ENCODE assay signal across 12 cellular contexts in the genomic region with DNA sequence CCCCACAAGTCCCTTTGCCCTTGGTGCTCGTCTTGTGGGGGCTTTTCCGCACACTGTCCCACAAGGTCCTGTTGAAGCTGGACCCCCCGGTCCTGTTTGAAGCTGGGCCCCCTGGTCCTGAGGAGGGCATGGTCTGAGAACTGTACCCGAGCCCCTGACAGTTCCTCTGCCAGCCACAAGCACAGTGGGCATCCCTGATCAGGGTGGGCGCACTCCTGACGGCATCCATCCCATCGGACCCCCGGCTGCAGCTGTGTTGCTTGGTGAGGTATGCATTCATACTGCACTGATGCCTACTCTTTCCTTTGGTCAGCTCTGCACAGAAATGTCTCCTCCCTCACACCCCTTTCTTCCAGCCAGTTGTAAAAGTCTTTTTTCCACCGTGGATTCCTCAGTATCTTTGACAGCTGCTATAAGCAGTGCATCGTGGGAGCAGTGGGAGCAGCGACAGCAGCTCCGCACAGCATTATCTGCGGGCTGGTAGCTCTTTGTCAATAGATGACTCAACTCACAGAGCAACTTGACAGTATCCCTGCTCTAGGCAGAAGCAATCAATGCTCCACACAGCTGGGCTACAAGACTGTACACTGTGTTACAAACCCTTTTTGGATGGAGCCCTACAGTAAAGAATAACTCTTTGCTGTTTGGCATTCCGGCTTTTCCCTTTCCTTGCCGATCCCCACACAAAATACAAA.
DNase-seq lines count a peak whose midpoint lies in the region; ATAC-seq, FAIRE-seq and TF ChIP-seq lines count a peak whose summit lies in the region.
"Had no signal": no experiment of that assay in that cellular context is flagged by ENCODE, and none has a peak within 500 bp of the region (broad histone marks: within the 10 kb centered on the region; RNA-seq: fewer than 3 reads in every experiment).

No MANE protein-coding gene starts in this region.

- H3K36me3 ChIP-seq in PC-3 (ENCODE audit: low read depth, low read length), result no peaks in the 10 kb centered on the region
- no peaks in the 10 kb centered on the region for H3K36me3 ChIP-seq in neural cell (ENCODE audit: insufficient read depth, low read length)
- H3K36me3 ChIP-seq: prostate gland, SJSA1 had no signal

- no peak overlapping the region for H3K4me3 ChIP-seq in A549
- H3K4me3 ChIP-seq in PC-3 (ENCODE audit: low read length), result no peak overlapping the region
- peak overlapping the region; percentile 65 for H3K4me3 ChIP-seq in neural cell (ENCODE audit: low read length)
- H3K4me3 ChIP-seq: prostate gland, SJSA1 had no signal

- FAIRE-seq in A549 (lab: Jason Lieb, UNC), result no peak
- FAIRE-seq: endometrium had no signal

- H3K27ac ChIP-seq in A549 (no peak overlapping the region), PC-3 (ENCODE audit: low read length) (no peak overlapping the region), foreskin keratinocyte (no peak overlapping the region), neural cell (ENCODE audit: low read length) (peak overlapping the region; percentile 67)
- H3K27ac ChIP-seq: prostate gland, SJSA1 had no signal

- TF ChIP-seq RAD21 in A549 (conservative IDR thresholded peaks at IDR 0.05 in 1 of 2, IDR thresholded peaks at IDR 0.05 in 1 of 2), result no peak
- TF ChIP-seq RAD21 in neural cell (conservative IDR thresholded peaks at IDR 0.05), result peak; percentile 51

- H3F3A ChIP-seq in PC-3 (ENCODE audit: low read length, unreplicated experiment) (no peaks in the 10 kb centered on the region), neural cell (ENCODE audit: insufficient read depth, low read length, poor library complexity, severe bottlenecking) (no peaks in the 10 kb centered on the region)

- no TSS peak for BruUV-seq in PC-3 (replicated peaks; lab: Mats Ljungman, UMichigan)

- TF ChIP-seq CTCF in A549 (IDR thresholded peaks at IDR 0.05), result no peak
- TF ChIP-seq CTCF in PC-3 (conservative IDR thresholded peaks at IDR 0.05; ENCODE audit: low read depth, low read length), result no peak
- no peak for TF ChIP-seq CTCF in foreskin keratinocyte (conservative IDR thresholded peaks at IDR 0.05)
- peak; percentile 25 for TF ChIP-seq CTCF in neural cell (IDR thresholded peaks at IDR 0.05; ENCODE audit: poor library complexity, severe bottlenecking)
- TF ChIP-seq CTCF in progenitor cell of endocrine pancreas (IDR thresholded peaks at IDR 0.05; ENCODE audit: unreplicated experiment), result no peak

- H3K9me3 ChIP-seq in A549 (no peaks in the 10 kb centered on the region), PC-3 (ENCODE audit: low read length) (no peaks in the 10 kb centered on the region), neural cell (ENCODE audit: low read length) (no peaks in the 10 kb centered on the region)
- H3K9me3 ChIP-seq: prostate gland, SJSA1 had no signal

- H3K4me3 Mint-ChIP-seq in progenitor cell of endocrine pancreas (ENCODE audit: low read depth), result no peak overlapping the region

- H3K79me2 ChIP-seq in PC-3 (ENCODE audit: low read length) (no peaks in the 10 kb centered on the region), neural cell (replicated peaks; ENCODE audit: insufficient read depth, low read length) (no peaks in the 10 kb centered on the region)

- no peaks in the 10 kb centered on the region for H3K9me3 Mint-ChIP-seq in progenitor cell of endocrine pancreas (ENCODE audit: low read depth)

- no peak for TF ChIP-seq EP300 in A549 (IDR thresholded peaks at IDR 0.05)
- TF ChIP-seq EP300 in neural cell (conservative IDR thresholded peaks at IDR 0.05; ENCODE audit: poor library complexity, severe bottlenecking), result peak; percentile 81

- peak; percentile 30 to 34; a peak in 2 of 6 replicates for ATAC-seq in A549
- ATAC-seq in PC-3, result no peak
- ATAC-seq in foreskin keratinocyte, result peak; percentile 83

- DNase-seq in A549 (ENCODE audit: low read depth in 1 of 2, low spot score in 1 of 2), result no peak
- DNase-seq in PC-3, result peak; percentile 15
- DNase-seq in foreskin keratinocyte, result peak; percentile 1 to 15
- DNase-seq in NCI-H187 treated with DMSO at 0.1 percent for 48 hours (lab: John Stamatoyannopoulos, UW), result no peak
- no peak for DNase-seq in activated CD4-positive, CD25-positive, alpha-beta regulatory T cell treated with anti-CD3 and anti-CD28 coated beads, Interleukin-2, amount 50 U/mL, for 72 hours
- DNase-seq in progenitor cell of endocrine pancreas (ENCODE audit: low spot score, unreplicated experiment), result no peak
- no peak for DNase-seq in central memory CD4-positive, alpha-beta T cell
- DNase-seq: stimulated activated naive CD4-positive, alpha-beta T cell had no signal

- H3K4me1 ChIP-seq in A549 (no peaks in the 10 kb centered on the region), PC-3 (ENCODE audit: insufficient read depth, low read length) (no peaks in the 10 kb centered on the region), foreskin keratinocyte (no peaks in the 10 kb centered on the region)
- H3K4me1 ChIP-seq: prostate gland, SJSA1 had no signal

- no peaks in the 10 kb centered on the region for H3K9me2 ChIP-seq in PC-3 (replicated peaks; ENCODE audit: low read length)
- H3K9me2 ChIP-seq in neural cell (ENCODE audit: insufficient read depth, low read length), result no peaks in the 10 kb centered on the region

- intact Hi-C loops in PC-3 (cut with micrococcal nuclease), result no loop called here

- H3K27me3 ChIP-seq in PC-3 (ENCODE audit: low read length) (0 out of 2 replicates have a peak, but pooled peaks cover 3% of the 10 kb centered on the region), foreskin keratinocyte (no peaks in the 10 kb centered on the region), neural cell (ENCODE audit: insufficient read depth, low read depth, low read length) (no peaks in the 10 kb centered on the region)
- H3K27me3 ChIP-seq: SJSA1 had no signal

- no peaks in the 10 kb centered on the region for H3K36me3 Mint-ChIP-seq in progenitor cell of endocrine pancreas (ENCODE audit: insufficient read depth)

- H3K27me3 Mint-ChIP-seq in progenitor cell of endocrine pancreas, result peaks cover 5% of the 10 kb centered on the region

- H3K27ac Mint-ChIP-seq in progenitor cell of endocrine pancreas, result no peak overlapping the region

- POLR2A ChIA-PET in A549 (lab: Yijun Ruan, JAX) (no interaction called here), PC-3 (lab: Charles Lee; ENCODE audit: unreplicated experiment) (no interaction called here)

- H2AFZ ChIP-seq in PC-3 (ENCODE audit: low read length) (no peak overlapping the region), neural cell (ENCODE audit: low read depth, low read length) (no peak overlapping the region)

- H4K20me1 ChIP-seq in PC-3 (ENCODE audit: low read length) (no peaks in the 10 kb centered on the region), neural cell (ENCODE audit: insufficient read depth) (no peaks in the 10 kb centered on the region)

- H3K4me2 ChIP-seq in A549 (no peak overlapping the region), PC-3 (ENCODE audit: low read length) (no peak overlapping the region), neural cell (ENCODE audit: low read length) (peak overlapping the region; percentile 41)

- H3K9ac ChIP-seq in PC-3 (ENCODE audit: low read length), result no peak overlapping the region
- peak overlapping the region; percentile 50 for H3K9ac ChIP-seq in neural cell (ENCODE audit: low read length)

- no peak for TF ChIP-seq POLR2A in A549 (IDR thresholded peaks at IDR 0.05; ENCODE audit: low read length)

- 15% methylated on average over 11 of the region's 15 CpGs for WGBS in A549 (ENCODE audit: missing lambda C conversion rate)

- H3K4me1 Mint-ChIP-seq in progenitor cell of endocrine pancreas (ENCODE audit: low read depth), result peaks cover 4% of the 10 kb centered on the region

- CTCF ChIA-PET in A549 (lab: Yijun Ruan, JAX), result interaction anchor here (1.1 kb wide), 1 partner anchor 481 kb away, joined by 3 read pairs; no protein-coding TSS in a partner anchor
- CTCF ChIA-PET in PC-3 (lab: Charles Lee), result no interaction called here

TF ChIP-seq in A549, 52 proteins besides CTCF, POLR2A, EP300 and RAD21:
- no peak for TF ChIP-seq NPAS2 (CRISPR knock-in tag; IDR thresholded peaks at IDR 0.05; ENCODE audit: borderline replicate concordance)

TF ChIP-seq in neural cell, 6 proteins besides CTCF, POLR2A, EP300 and RAD21:
- TF ChIP-seq EZH2 (IDR thresholded peaks at IDR 0.05; ENCODE audit: borderline replicate concordance, insufficient read depth, low read length, poor library complexity, severe bottlenecking) (no peak), POLR2AphosphoS5 (IDR thresholded peaks at IDR 0.05) (peak; percentile 85), TAF1 (IDR thresholded peaks at IDR 0.05; ENCODE audit: low read depth) (no peak), SMC3 (conservative IDR thresholded peaks at IDR 0.05; ENCODE audit: poor library complexity) (peak; percentile 27), MXI1 (conservative IDR thresholded peaks at IDR 0.05; ENCODE audit: poor library complexity, severe bottlenecking) (peak; percentile 44)
- TF ChIP-seq, protein P1, sequence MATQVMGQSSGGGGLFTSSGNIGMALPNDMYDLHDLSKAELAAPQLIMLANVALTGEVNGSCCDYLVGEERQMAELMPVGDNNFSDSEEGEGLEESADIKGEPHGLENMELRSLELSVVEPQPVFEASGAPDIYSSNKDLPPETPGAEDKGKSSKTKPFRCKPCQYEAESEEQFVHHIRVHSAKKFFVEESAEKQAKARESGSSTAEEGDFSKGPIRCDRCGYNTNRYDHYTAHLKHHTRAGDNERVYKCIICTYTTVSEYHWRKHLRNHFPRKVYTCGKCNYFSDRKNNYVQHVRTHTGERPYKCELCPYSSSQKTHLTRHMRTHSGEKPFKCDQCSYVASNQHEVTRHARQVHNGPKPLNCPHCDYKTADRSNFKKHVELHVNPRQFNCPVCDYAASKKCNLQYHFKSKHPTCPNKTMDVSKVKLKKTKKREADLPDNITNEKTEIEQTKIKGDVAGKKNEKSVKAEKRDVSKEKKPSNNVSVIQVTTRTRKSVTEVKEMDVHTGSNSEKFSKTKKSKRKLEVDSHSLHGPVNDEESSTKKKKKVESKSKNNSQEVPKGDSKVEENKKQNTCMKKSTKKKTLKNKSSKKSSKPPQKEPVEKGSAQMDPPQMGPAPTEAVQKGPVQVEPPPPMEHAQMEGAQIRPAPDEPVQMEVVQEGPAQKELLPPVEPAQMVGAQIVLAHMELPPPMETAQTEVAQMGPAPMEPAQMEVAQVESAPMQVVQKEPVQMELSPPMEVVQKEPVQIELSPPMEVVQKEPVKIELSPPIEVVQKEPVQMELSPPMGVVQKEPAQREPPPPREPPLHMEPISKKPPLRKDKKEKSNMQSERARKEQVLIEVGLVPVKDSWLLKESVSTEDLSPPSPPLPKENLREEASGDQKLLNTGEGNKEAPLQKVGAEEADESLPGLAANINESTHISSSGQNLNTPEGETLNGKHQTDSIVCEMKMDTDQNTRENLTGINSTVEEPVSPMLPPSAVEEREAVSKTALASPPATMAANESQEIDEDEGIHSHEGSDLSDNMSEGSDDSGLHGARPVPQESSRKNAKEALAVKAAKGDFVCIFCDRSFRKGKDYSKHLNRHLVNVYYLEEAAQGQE (IDR thresholded peaks at IDR 0.05; ENCODE audit: borderline replicate concordance), result peak; percentile 66

Comparison
In these comparisons a context has a peak if more than half of its experiments do, and no peak if none do; other contexts are left out.
1. DNase-seq: peak in PC-3 (single experiment) and foreskin keratinocyte (2 of 2); none in A549 (0 of 2), NCI-H187 treated with DMSO at 0.1 percent for 48 hours (single experiment), activated CD4-positive, CD25-positive, alpha-beta regulatory T cell treated with anti-CD3 and anti-CD28 coated beads, Interleukin-2, amount 50 U/mL, for 72 hours (single experiment), progenitor cell of endocrine pancreas (single experiment) and central memory CD4-positive, alpha-beta T cell (single experiment).